14 cellular contexts compared by ENCODE assay signal in the genomic region with DNA sequence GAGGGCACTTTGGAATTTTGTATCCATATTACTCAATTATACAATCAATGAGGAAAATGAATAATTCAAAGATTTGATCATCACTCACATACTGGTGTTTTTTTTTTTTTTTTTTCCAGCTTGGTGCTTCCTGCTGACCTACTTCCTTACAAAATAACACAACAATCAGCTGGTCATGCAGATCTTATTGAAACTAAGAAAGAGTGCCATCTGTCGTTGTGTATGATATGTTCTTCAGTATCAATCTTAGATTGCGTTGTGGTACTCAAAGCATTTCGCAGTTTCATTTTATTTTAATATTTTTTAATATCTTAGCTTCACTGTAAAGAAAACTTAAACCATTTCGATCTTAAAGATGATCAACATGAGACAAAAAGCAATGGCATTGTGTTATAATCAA.
DNase-seq lines count a peak whose midpoint lies in the region; ATAC-seq and TF ChIP-seq lines count a peak whose summit lies in the region.
"Had no signal": no experiment of that assay in that cellular context is flagged by ENCODE, and none has a peak within 500 bp of the region (broad histone marks: within the 10 kb centered on the region; RNA-seq: fewer than 3 reads in every experiment).

No MANE protein-coding gene starts in this region.

- TF ChIP-seq POLR2A in sigmoid colon (IDR thresholded peaks at IDR 0.05): no peak

- no peak overlapping the region for H3K27ac Mint-ChIP-seq in activated T-helper 1 cell treated with anti-CD3 and anti-CD28 coated beads, Interleukin-12 subunit alpha, Interleukin-12 subunit beta, Interleukin-2, Interleukin-4 antibody, amounts not matched to agents 30 ng/mL and 10 ng/mL and 1 ng/mL, durations not matched to agents 14 hours and 24 hours and 36 hours
- H3K27ac Mint-ChIP-seq: CD4-positive, CD25-positive, alpha-beta regulatory T cell had no signal

- no peaks in the 10 kb centered on the region for H3K36me3 ChIP-seq in sigmoid colon
- H3K36me3 ChIP-seq: suprapubic skin had no signal

- in situ Hi-C loops in ACHN (cut with HindIII; ENCODE audit: low pct_ligation_motif_present, low pct_unique_long_range_greater_than_20kb, low sequenced_read_pairs): no loop called here

- intact Hi-C loops in activated T-helper 1 cell treated with anti-CD3 and anti-CD28 coated beads, Interleukin-12 subunit alpha, Interleukin-12 subunit beta, Interleukin-2, Interleukin-4 antibody, amounts not matched to agents 30 ng/mL and 10 ng/mL and 1 ng/mL, durations not matched to agents 14 hours and 24 hours and 36 hours (cut with micrococcal nuclease): no loop called here
- intact Hi-C loops in sigmoid colon (cut with DNase I): no loop called here

- H3K27me3 ChIP-seq in sigmoid colon: no peaks in the 10 kb centered on the region
- H3K27me3 ChIP-seq: suprapubic skin had no signal

- H3K4me1 Mint-ChIP-seq in activated T-helper 1 cell treated with anti-CD3 and anti-CD28 coated beads, Interleukin-12 subunit alpha, Interleukin-12 subunit beta, Interleukin-2, Interleukin-4 antibody, amounts not matched to agents 30 ng/mL and 10 ng/mL and 1 ng/mL, durations not matched to agents 14 hours and 24 hours and 36 hours (ENCODE audit: low read depth): no peaks in the 10 kb centered on the region
- H3K4me1 Mint-ChIP-seq: CD4-positive, CD25-positive, alpha-beta regulatory T cell had no signal

- H3K27ac ChIP-seq in sigmoid colon: no peak overlapping the region
- H3K27ac ChIP-seq: HL-60, suprapubic skin had no signal

- TF ChIP-seq EP300 in sigmoid colon (IDR thresholded peaks at IDR 0.05): no peak

- no peaks in the 10 kb centered on the region for H3K9me3 Mint-ChIP-seq in activated T-helper 1 cell treated with anti-CD3 and anti-CD28 coated beads, Interleukin-12 subunit alpha, Interleukin-12 subunit beta, Interleukin-2, Interleukin-4 antibody, amounts not matched to agents 30 ng/mL and 10 ng/mL and 1 ng/mL, durations not matched to agents 14 hours and 24 hours and 36 hours

- no peak for TF ChIP-seq CTCF in sigmoid colon (IDR thresholded peaks at IDR 0.05)

- no peaks in the 10 kb centered on the region for H3K27me3 Mint-ChIP-seq in activated T-helper 1 cell treated with anti-CD3 and anti-CD28 coated beads, Interleukin-12 subunit alpha, Interleukin-12 subunit beta, Interleukin-2, Interleukin-4 antibody, amounts not matched to agents 30 ng/mL and 10 ng/mL and 1 ng/mL, durations not matched to agents 14 hours and 24 hours and 36 hours (ENCODE audit: insufficient read depth)
- H3K27me3 Mint-ChIP-seq: CD4-positive, CD25-positive, alpha-beta regulatory T cell had no signal

- H3K9me3 ChIP-seq in sigmoid colon: peaks cover 0 to 3% (median 0%) of the 10 kb centered on the region in 4 donors

- H3K4me1 ChIP-seq in sigmoid colon: peaks cover 0 to 15% (median 2%) of the 10 kb centered on the region in 4 donors

- no peak overlapping the region for H3K4me3 Mint-ChIP-seq in activated T-helper 1 cell treated with anti-CD3 and anti-CD28 coated beads, Interleukin-12 subunit alpha, Interleukin-12 subunit beta, Interleukin-2, Interleukin-4 antibody, amounts not matched to agents 30 ng/mL and 10 ng/mL and 1 ng/mL, durations not matched to agents 14 hours and 24 hours and 36 hours
- H3K4me3 Mint-ChIP-seq: CD4-positive, CD25-positive, alpha-beta regulatory T cell had no signal

- no peak overlapping the region for H3K4me3 ChIP-seq in sigmoid colon
- H3K4me3 ChIP-seq: suprapubic skin had no signal

- 79 to 80% methylated on average over 4 of the region's 4 CpGs for whole genome bisulfite sequencing in sigmoid colon, 2 donors

- no peak for ATAC-seq in HG03457 (IDR thresholded peaks at IDR 0.05; ENCODE audit: unreplicated experiment)

- H3K36me3 Mint-ChIP-seq in activated T-helper 1 cell treated with anti-CD3 and anti-CD28 coated beads, Interleukin-12 subunit alpha, Interleukin-12 subunit beta, Interleukin-2, Interleukin-4 antibody, amounts not matched to agents 30 ng/mL and 10 ng/mL and 1 ng/mL, durations not matched to agents 14 hours and 24 hours and 36 hours (ENCODE audit: low read depth): no peaks in the 10 kb centered on the region
- H3K36me3 Mint-ChIP-seq: CD4-positive, CD25-positive, alpha-beta regulatory T cell had no signal

- DNase-seq in DMS 273 (lab: John Stamatoyannopoulos, UW; ENCODE audit: unreplicated experiment) (peak; percentile 47), NCI-H460 (ENCODE audit: extremely low read depth, low read depth) (peak; percentile 49), dermis blood vessel endothelial cell (peak; percentile 77), lung microvascular endothelial cell (ENCODE audit: low read depth in 2 of 2) (peak; percentile 39 to 72), ACHN (no peak), sigmoid colon (no peak)
- no peak for DNase-seq in activated T-helper 1 cell treated with anti-CD3 and anti-CD28 coated beads, Interleukin-12 subunit alpha, Interleukin-12 subunit beta, Interleukin-2, Interleukin-4 antibody, amounts not matched to agents 30 ng/mL and 10 ng/mL and 1 ng/mL, durations not matched to agents 14 hours and 24 hours and 36 hours (ENCODE audit: low spot score)
- DNase-seq: activated CD4-positive, alpha-beta T cell treated with anti-CD3 and anti-CD28 coated beads, Interleukin-2, amount 50 U/mL, for 48 hours; activated effector memory CD4-positive, alpha-beta T cell treated with Interleukin-2 at 50 U/mL for 16 hours; CD4-positive, CD25-positive, alpha-beta regulatory T cell; NCI-H1048 had no signal

Comparison
In these comparisons a context has a peak if more than half of its experiments do, and no peak if none do; other contexts are left out.
1. DNase-seq: peak in DMS 273 (single experiment), NCI-H460 (single experiment), dermis blood vessel endothelial cell (single experiment) and lung microvascular endothelial cell (2 of 2); none in ACHN (single experiment), activated T-helper 1 cell treated with anti-CD3 and anti-CD28 coated beads, Interleukin-12 subunit alpha, Interleukin-12 subunit beta, Interleukin-2, Interleukin-4 antibody, amounts not matched to agents 30 ng/mL and 10 ng/mL and 1 ng/mL, durations not matched to agents 14 hours and 24 hours and 36 hours (single experiment) and sigmoid colon (single experiment).